ENCODE assay signal across 21 cellular contexts in genomic region chr14:49051328-49052060, GRCh38.
DNase-seq lines count a peak whose midpoint lies in the region; ATAC-seq and TF ChIP-seq lines count a peak whose summit lies in the region.
"Had no signal": no experiment of that assay in that cellular context is flagged by ENCODE, and none has a peak within 500 bp of the region (broad histone marks: within the 10 kb centered on the region; RNA-seq: fewer than 3 reads in every experiment).

No MANE protein-coding gene starts in this region.

- H3K27ac ChIP-seq in gastrocnemius medialis, result no peak overlapping the region
- H3K27ac ChIP-seq: foreskin keratinocyte, KMS-11 had no signal

- no peaks in the 10 kb centered on the region for H3K4me1 ChIP-seq in gastrocnemius medialis
- H3K4me1 ChIP-seq: foreskin keratinocyte, HAP-1 had no signal

- no peaks in the 10 kb centered on the region for H3K9me3 ChIP-seq in gastrocnemius medialis
- H3K9me3 ChIP-seq: HAP-1 had no signal

- TF ChIP-seq CTCF in retinal pigment epithelial cell (conservative IDR thresholded peaks at IDR 0.05; ENCODE audit: low read depth, low read length) (no peak), gastrocnemius medialis (IDR thresholded peaks at IDR 0.05 in 4 of 5, conservative IDR thresholded peaks at IDR 0.05 in 1 of 5) (no peak)

- DNase-seq in GM04503 (ENCODE audit: low read depth) (peak; percentile 17), T1000 (lab: John Stamatoyannopoulos, UW) (peak; percentile 23), iris pigment epithelial cell (ENCODE audit: low read depth) (peak; percentile 1), retinal pigment epithelial cell (ENCODE audit: low read depth) (peak; percentile 31), OCI-M1 (lab: John Stamatoyannopoulos, UW) (no peak), SHP77 treated with DMSO at 0.1 percent for 48 hours (lab: John Stamatoyannopoulos, UW) (no peak), gastrocnemius medialis (no peak)
- DNase-seq: activated naive CD4-positive, alpha-beta T cell treated with anti-CD3 and anti-CD28 coated beads for 36 hours; activated T-cell treated with anti-CD3 and anti-CD28 coated beads, Interleukin-2, amount 50 U/mL, for 48 hours; amygdala; foreskin keratinocyte; naive B cell; NCI-H2227 treated with DMSO at 0.1 percent for 48 hours; NCI-H748 treated with DMSO at 0.1 percent for 48 hours; right cardiac atrium; stimulated activated CD8-positive, alpha-beta memory T cell treated with anti-CD3 and anti-CD28 coated beads, Interleukin-4, amount 100 ng/mL, for 48 hours; T-cell had no signal

- intact Hi-C loops in gastrocnemius medialis (cut with DNase I; ENCODE audit: low total_unique reads), result no loop called here

- in situ Hi-C loops in gastrocnemius medialis (cut with MboI; ENCODE audit: low sequenced_read_pairs in 4 of 4), result no loop called here

- no peaks in the 10 kb centered on the region for H3K36me3 ChIP-seq in gastrocnemius medialis
- H3K36me3 ChIP-seq: HAP-1 had no signal

- H3K4me3 ChIP-seq in retinal pigment epithelial cell (ENCODE audit: low read length) (no peak overlapping the region), gastrocnemius medialis (no peak overlapping the region)
- H3K4me3 ChIP-seq: HAP-1 had no signal

- no peak for TF ChIP-seq POLR2A in gastrocnemius medialis (IDR thresholded peaks at IDR 0.05)

- H3K27me3 ChIP-seq in gastrocnemius medialis, result no peaks in the 10 kb centered on the region
- H3K27me3 ChIP-seq: foreskin keratinocyte had no signal

- ATAC-seq in HG02588 (IDR thresholded peaks at IDR 0.05; ENCODE audit: unreplicated experiment) (no peak), gastrocnemius medialis (no peak)
- ATAC-seq: foreskin keratinocyte, right cardiac atrium, Right ventricle myocardium inferior, T-cell had no signal

Comparison
In these comparisons a context has a peak if more than half of its experiments do, and no peak if none do; other contexts are left out.
1. DNase-seq: peak in GM04503 (single experiment), T1000 (single experiment), iris pigment epithelial cell (single experiment) and retinal pigment epithelial cell (single experiment); none in OCI-M1 (single experiment), SHP77 treated with DMSO at 0.1 percent for 48 hours (single experiment) and gastrocnemius medialis (0 of 2).